ENCODE assay signal across 28 cellular contexts in the genomic region with DNA sequence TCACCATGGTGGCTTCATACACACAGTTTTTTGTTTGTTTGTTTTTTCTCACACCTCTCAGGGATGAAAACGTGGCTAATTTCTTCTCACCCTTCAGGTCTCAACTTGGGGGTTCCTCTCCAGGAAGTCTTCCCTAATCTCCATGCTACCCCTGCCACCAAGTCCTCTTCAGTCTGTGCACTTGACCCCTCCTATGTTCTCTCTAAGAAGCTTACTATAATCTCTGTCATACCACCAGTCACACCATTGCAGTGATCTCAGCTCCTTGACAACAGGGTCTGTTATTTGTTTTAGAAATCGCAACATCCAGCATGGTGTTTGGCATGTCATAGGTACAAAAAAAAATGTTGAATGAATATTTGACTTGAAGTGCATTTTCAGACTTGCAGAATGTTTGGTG.
DNase-seq lines count a peak whose midpoint lies in the region; ATAC-seq and TF ChIP-seq lines count a peak whose summit lies in the region.
"Had no signal": no experiment of that assay in that cellular context is flagged by ENCODE, and none has a peak within 500 bp of the region (broad histone marks: within the 10 kb centered on the region; RNA-seq: fewer than 3 reads in every experiment).

No MANE protein-coding gene starts in this region.

- WGBS in psoas muscle, 3 donors, result 87 to 93% (median 92%) methylated on average over 2 of the region's 2 CpGs

- ATAC-seq in activated naive CD8-positive, alpha-beta T cell treated with anti-CD3 and anti-CD28 coated beads, Interleukin-2, amount 50 U/mL, for 24 hours, result no peak
- ATAC-seq in T-cell (replicated peaks in 1 of 4), result no peak
- ATAC-seq in left lung, result peak; percentile 37
- peak; percentile 15 for ATAC-seq in upper lobe of right lung
- no peak for ATAC-seq in HG02763 (IDR thresholded peaks at IDR 0.05; ENCODE audit: unreplicated experiment)
- ATAC-seq in psoas muscle, result no peak
- ATAC-seq: K562; stimulated activated naive CD8-positive, alpha-beta T cell treated with anti-CD3 and anti-CD28 coated beads, Interleukin-15, amount 100 ng/mL, for 72 hours had no signal

- no peaks in the 10 kb centered on the region for H3K9me3 ChIP-seq in left lung
- no peaks in the 10 kb centered on the region for H3K9me3 ChIP-seq in upper lobe of right lung
- no peaks in the 10 kb centered on the region for H3K9me3 ChIP-seq in psoas muscle
- H3K9me3 ChIP-seq: adrenal gland, BLaER1, MG63, thyroid gland had no signal

- H3K27me3 Mint-ChIP-seq in activated naive CD8-positive, alpha-beta T cell treated with anti-CD3 and anti-CD28 coated beads for 36 hours, result no peaks in the 10 kb centered on the region
- no peaks in the 10 kb centered on the region for H3K27me3 Mint-ChIP-seq in activated naive CD8-positive, alpha-beta T cell treated with anti-CD3 and anti-CD28 coated beads, Interleukin-2, amount 50 U/mL, for 24 hours
- no peaks in the 10 kb centered on the region for H3K27me3 Mint-ChIP-seq in T-cell
- H3K27me3 Mint-ChIP-seq: activated B cell treated with CpG ODN at 0.5 μM for 24 hours; brain; progenitor cell of endocrine pancreas; stimulated activated naive CD8-positive, alpha-beta T cell treated with anti-CD3 and anti-CD28 coated beads, Interleukin-15, amount 100 ng/mL, for 72 hours had no signal

- POLR2A ChIA-PET in T-cell (lab: Charles Lee), result interaction anchor here in 1 of 2 donors (0.7 to 1.1 kb wide), 2 partner anchors 123 to 198 kb away, joined by 3 to 4 read pairs; no protein-coding TSS in a partner anchor

- peak overlapping the region; percentile 80 for H3K27ac Mint-ChIP-seq in activated naive CD8-positive, alpha-beta T cell treated with anti-CD3 and anti-CD28 coated beads for 36 hours
- H3K27ac Mint-ChIP-seq in activated naive CD8-positive, alpha-beta T cell treated with anti-CD3 and anti-CD28 coated beads, Interleukin-2, amount 50 U/mL, for 24 hours, result no peak overlapping the region
- H3K27ac Mint-ChIP-seq in T-cell, result peak overlapping the region; percentile 53 to 77
- H3K27ac Mint-ChIP-seq: activated B cell treated with CpG ODN at 0.5 μM for 24 hours; progenitor cell of endocrine pancreas; stimulated activated naive CD8-positive, alpha-beta T cell treated with anti-CD3 and anti-CD28 coated beads, Interleukin-15, amount 100 ng/mL, for 72 hours had no signal

- peaks cover 8% of the 10 kb centered on the region for H3K36me3 Mint-ChIP-seq in activated naive CD8-positive, alpha-beta T cell treated with anti-CD3 and anti-CD28 coated beads for 36 hours
- H3K36me3 Mint-ChIP-seq in activated naive CD8-positive, alpha-beta T cell treated with anti-CD3 and anti-CD28 coated beads, Interleukin-2, amount 50 U/mL, for 24 hours (ENCODE audit: low read depth), result peaks cover 5% of the 10 kb centered on the region
- peaks cover 3% of the 10 kb centered on the region for H3K36me3 Mint-ChIP-seq in T-cell

- no peak for DNase-seq in activated naive CD8-positive, alpha-beta T cell treated with anti-CD3 and anti-CD28 coated beads for 36 hours
- DNase-seq in activated naive CD8-positive, alpha-beta T cell treated with anti-CD3 and anti-CD28 coated beads, Interleukin-2, amount 50 U/mL, for 24 hours, result no peak
- DNase-seq in T-cell (no peak), left lung (no peak), upper lobe of right lung (no peak), psoas muscle (no peak)
- DNase-seq: ACHN; activated B cell treated with CpG ODN at 0.5 μM for 24 hours; activated CD4-positive, alpha-beta T cell treated with anti-CD3 and anti-CD28 coated beads, Interleukin-2, amount 50 U/mL, for 48 hours; activated CD8-positive, alpha-beta memory T cell treated with anti-CD3 and anti-CD28 coated beads, Interleukin-2, amount 50 U/mL, for 48 hours; activated gamma-delta T cell treated with Interleukin-2 at 50 U/mL for 16 hours; adrenal gland; effector CD4-positive, alpha-beta T cell; kidney; MG63; NCI-H2029; NCI-H2227 treated with DMSO at 0.1 percent for 48 hours; NCI-H69; SIG-M5; stimulated activated naive CD8-positive, alpha-beta T cell treated with anti-CD3 and anti-CD28 coated beads, Interleukin-15, amount 100 ng/mL, for 72 hours; SW 1271; thyroid gland had no signal

- CTCF ChIA-PET in T-cell (lab: Charles Lee), result interaction anchor here in 1 of 2 donors (0.7 kb wide), 1 partner anchor 464 kb away, joined by 3 read pairs; no protein-coding TSS in a partner anchor

- H3K4me1 ChIP-seq in left lung, result peaks cover 0 to 17% of the 10 kb centered on the region in 2 donors
- H3K4me1 ChIP-seq in upper lobe of right lung, result peaks cover 15% of the 10 kb centered on the region
- H3K4me1 ChIP-seq in psoas muscle, result no peaks in the 10 kb centered on the region
- H3K4me1 ChIP-seq: adrenal gland had no signal

- no peak overlapping the region for H3K4me3 Mint-ChIP-seq in activated naive CD8-positive, alpha-beta T cell treated with anti-CD3 and anti-CD28 coated beads for 36 hours
- H3K4me3 Mint-ChIP-seq in activated naive CD8-positive, alpha-beta T cell treated with anti-CD3 and anti-CD28 coated beads, Interleukin-2, amount 50 U/mL, for 24 hours, result no peak overlapping the region
- H3K4me3 Mint-ChIP-seq in T-cell, result no peak overlapping the region
- H3K4me3 Mint-ChIP-seq: activated B cell treated with CpG ODN at 0.5 μM for 24 hours; brain; stimulated activated naive CD8-positive, alpha-beta T cell treated with anti-CD3 and anti-CD28 coated beads, Interleukin-15, amount 100 ng/mL, for 72 hours had no signal

- TF ChIP-seq CTCF in left lung (IDR thresholded peaks at IDR 0.05) (no peak), upper lobe of right lung (IDR thresholded peaks at IDR 0.05) (no peak), psoas muscle (IDR thresholded peaks at IDR 0.05) (no peak)

- peaks cover 21% of the 10 kb centered on the region for H3K4me1 Mint-ChIP-seq in activated naive CD8-positive, alpha-beta T cell treated with anti-CD3 and anti-CD28 coated beads for 36 hours
- peaks cover 35% of the 10 kb centered on the region for H3K4me1 Mint-ChIP-seq in activated naive CD8-positive, alpha-beta T cell treated with anti-CD3 and anti-CD28 coated beads, Interleukin-2, amount 50 U/mL, for 24 hours
- H3K4me1 Mint-ChIP-seq in T-cell, result peaks cover 39 to 54% (median 41%) of the 10 kb centered on the region in 3 donors
- H3K4me1 Mint-ChIP-seq: brain had no signal

- peak overlapping the region in 1 of 2 donors; percentile 60 for H3K27ac ChIP-seq in left lung
- H3K27ac ChIP-seq in upper lobe of right lung, result peak overlapping the region; percentile 40
- no peak overlapping the region for H3K27ac ChIP-seq in psoas muscle
- H3K27ac ChIP-seq: adrenal gland, BLaER1, thyroid gland had no signal

- H3K9me3 Mint-ChIP-seq in activated naive CD8-positive, alpha-beta T cell treated with anti-CD3 and anti-CD28 coated beads for 36 hours, result no peaks in the 10 kb centered on the region
- no peaks in the 10 kb centered on the region for H3K9me3 Mint-ChIP-seq in activated naive CD8-positive, alpha-beta T cell treated with anti-CD3 and anti-CD28 coated beads, Interleukin-2, amount 50 U/mL, for 24 hours
- no peaks in the 10 kb centered on the region for H3K9me3 Mint-ChIP-seq in T-cell
- H3K9me3 Mint-ChIP-seq: activated B cell treated with CpG ODN at 0.5 μM for 24 hours; brain; stimulated activated naive CD8-positive, alpha-beta T cell treated with anti-CD3 and anti-CD28 coated beads, Interleukin-15, amount 100 ng/mL, for 72 hours had no signal

- intact Hi-C loops in left lung (cut with DNase I), result no loop called here
- intact Hi-C loops in upper lobe of right lung (cut with DNase I), result no loop called here
- intact Hi-C loops in psoas muscle (cut with DNase I), result no loop called here

- H3K36me3 ChIP-seq in left lung (no peaks in the 10 kb centered on the region), upper lobe of right lung (no peaks in the 10 kb centered on the region), psoas muscle (ENCODE audit: insufficient read depth in 1 of 2, low read depth in 1 of 2) (no peaks in the 10 kb centered on the region)
- H3K36me3 ChIP-seq: adrenal gland, BLaER1, MG63, thyroid gland had no signal

- H3K27me3 ChIP-seq in left lung, result no peaks in the 10 kb centered on the region
- no peaks in the 10 kb centered on the region for H3K27me3 ChIP-seq in upper lobe of right lung
- H3K27me3 ChIP-seq in psoas muscle (ENCODE audit: insufficient read depth in 3 of 3, low read length in 2 of 3), result no peaks in the 10 kb centered on the region
- H3K27me3 ChIP-seq: adrenal gland, BLaER1, MG63, thyroid gland had no signal

- no peak overlapping the region for H3K4me3 ChIP-seq in left lung
- no peak overlapping the region for H3K4me3 ChIP-seq in upper lobe of right lung
- no peak overlapping the region for H3K4me3 ChIP-seq in psoas muscle
- H3K4me3 ChIP-seq: adrenal gland, BLaER1, K562, lung, MG63, thyroid gland had no signal

Comparison
In these comparisons a context has a peak if more than half of its experiments do, and no peak if none do; other contexts are left out.
1. ATAC-seq: peak in left lung (single experiment) and upper lobe of right lung (single experiment); none in activated naive CD8-positive, alpha-beta T cell treated with anti-CD3 and anti-CD28 coated beads, Interleukin-2, amount 50 U/mL, for 24 hours (single experiment), T-cell (0 of 4), HG02763 (single experiment) and psoas muscle (0 of 4).